Comparison of ENCODE assay signal across 8 cellular contexts in genomic region chr19:3572132-3572854, GRCh38. TPM values are rescaled to one million over a fixed set of nuclear protein-coding genes. Genes with fewer than 3 reads are reported as not detected.
DNase-seq lines count a peak whose midpoint lies in the region; ATAC-seq and TF ChIP-seq lines count a peak whose summit lies in the region.

No MANE protein-coding gene starts in this region.

- H3K36me3 ChIP-seq in right atrium auricular region (peaks cover 5% of the 10 kb centered on the region), prostate gland (no peaks in the 10 kb centered on the region)

- WGBS in prostate gland, result 2% methylated on average over 42 of the region's 48 CpGs

- ATAC-seq in GM18498 (IDR thresholded peaks at IDR 0.05; ENCODE audit: unreplicated experiment) (peak; percentile 92), HG02970 (IDR thresholded peaks at IDR 0.05; ENCODE audit: low FRiP score, unreplicated experiment) (peak; percentile 94)

- TF ChIP-seq POLR2A in prostate gland (IDR thresholded peaks at IDR 0.05), result peak; percentile 13

- peak overlapping the region; percentile 62 to 99 for H3K4me3 ChIP-seq in right atrium auricular region
- H3K4me3 ChIP-seq in prostate gland, result peak overlapping the region; percentile 97 to 99

- H3K27ac ChIP-seq in right atrium auricular region (peak overlapping the region in 1 of 2 donors; percentile 84), prostate gland (peak overlapping the region; percentile 87 to 89)

- H3K27me3 ChIP-seq in right atrium auricular region (no peaks in the 10 kb centered on the region), prostate gland (replicated peaks; ENCODE audit: insufficient read depth) (no peaks in the 10 kb centered on the region)

- peaks cover 0 to 28% of the 10 kb centered on the region in 2 donors for H3K4me1 ChIP-seq in right atrium auricular region
- H3K4me1 ChIP-seq in prostate gland (replicated peaks), result no peaks in the 10 kb centered on the region

- DNase-seq in NCI-H187 (lab: John Stamatoyannopoulos, UW) (peak; percentile 97 to 99), T-helper 2 cell (peak; percentile 98 to 100 (median 99)), anterior cingulate cortex (lab: John Stamatoyannopoulos, UW) (peak; percentile 86 to 100 (median 99)), right atrium auricular region (ENCODE audit: low spot score) (peak; percentile 100), prostate gland (ENCODE audit: low spot score) (peak; percentile 100), ureter (ENCODE audit: low spot score) (peak; percentile 100)

- H3K9me3 ChIP-seq in right atrium auricular region, result no peaks in the 10 kb centered on the region
- H3K9me3 ChIP-seq in prostate gland, result no peaks in the 10 kb centered on the region

- TF ChIP-seq CTCF in right atrium auricular region (IDR thresholded peaks at IDR 0.05) (no peak), prostate gland (IDR thresholded peaks at IDR 0.05) (peak in 1 of 4 experiments; percentile 21)

- intact Hi-C loops in prostate gland (cut with DNase I), result loop anchor here (2.0 to 10.0 kb wide), 2 partner anchors 15 to 67 kb away; partner anchors contain the start of genes DOHH, FZR1 and MFSD12

RNA-seq across cellular contexts. Expression of gene HMG20B, which starts 0.5 kb away (rescaled TPM):
- 10 to 100 TPM; 51.8 to 52.5 TPM for total RNA-seq in right atrium auricular region
- 100 to 1,000 TPM; 184 to 369 TPM for total RNA-seq in prostate gland
- 66.5 TPM for total RNA-seq in ureter

RNA-seq across cellular contexts. Expression of gene GIPC3, which starts 13.0 kb away (rescaled TPM):
- total RNA-seq in right atrium auricular region (1 to 10 TPM in 1 of 2 donors, under 1 TPM in 1; 0.96 to 1.5 TPM), prostate gland (1 to 10 TPM in 1 of 2 donors, under 1 TPM in 1; 0.36 to 1.9 TPM), ureter (2.4 TPM)

RNA-seq across cellular contexts. Expression of gene MFSD12, which starts 14.9 kb away (rescaled TPM):
- 10 to 100 TPM; 15.8 to 35.4 TPM for total RNA-seq in right atrium auricular region
- total RNA-seq in prostate gland, result 10 to 100 TPM; 60.5 to 86.1 TPM
- 82.8 TPM for total RNA-seq in ureter

RNA-seq across cellular contexts. Expression of gene TEKTIP1, which starts 33.3 kb away (rescaled TPM):
- total RNA-seq in right atrium auricular region (not detected), prostate gland (1 to 10 TPM in 1 of 2 donors, under 1 TPM in 1; 0.41 to 5.3 TPM), ureter (6.4 TPM)

RNA-seq across cellular contexts. Expression of gene TBXA2R, which starts 34.4 kb away (rescaled TPM):
- total RNA-seq in right atrium auricular region (1 to 10 TPM in 1 of 2 donors, under 1 TPM in 1; 0.67 to 1.1 TPM), prostate gland (1 to 10 TPM; 1.1 to 4.0 TPM), ureter (4.5 TPM)
